Comparison of ENCODE assay signal across 16 cellular contexts in the genomic region with DNA sequence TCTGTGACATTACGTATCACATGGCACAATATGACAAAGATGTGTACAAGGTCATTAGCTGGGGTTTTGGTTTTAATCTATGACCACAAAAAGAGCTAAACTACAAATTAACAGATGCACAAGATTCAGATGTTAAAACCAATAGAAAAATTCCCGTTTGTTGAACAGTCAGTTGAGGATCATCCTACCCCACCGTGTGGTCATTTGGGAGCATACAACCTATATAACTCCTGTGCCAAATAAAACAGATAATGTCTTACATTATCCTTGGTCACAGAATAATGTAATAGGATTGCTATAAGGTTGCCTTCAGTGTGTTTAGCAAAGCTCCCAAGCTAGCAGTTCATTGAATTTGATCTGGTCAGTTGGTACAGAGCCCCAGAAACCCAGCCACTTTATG. TPM values are rescaled to one million over a fixed set of nuclear protein-coding genes. Genes with fewer than 3 reads are reported as not detected.
DNase-seq lines count a peak whose midpoint lies in the region; TF ChIP-seq lines count a peak whose summit lies in the region.
"Had no signal": no experiment of that assay in that cellular context is flagged by ENCODE, and none has a peak within 500 bp of the region (broad histone marks: within the 10 kb centered on the region; RNA-seq: fewer than 3 reads in every experiment).

No MANE protein-coding gene starts in this region.

- H3K27me3 Mint-ChIP-seq in neural progenitor cell (ENCODE audit: insufficient read depth, low read depth) = peaks cover 3% of the 10 kb centered on the region

- H3K36me3 Mint-ChIP-seq in neural progenitor cell = no peaks in the 10 kb centered on the region

- H3K4me3 Mint-ChIP-seq in neural progenitor cell = no peak overlapping the region

- no peak overlapping the region for H3K4me2 ChIP-seq in neural progenitor cell
- H3K4me2 ChIP-seq: hepatocyte had no signal

- H3K27me3 ChIP-seq in WERI-Rb-1 (ENCODE audit: insufficient read depth, low read depth, severe bottlenecking) = no peaks in the 10 kb centered on the region
- no peaks in the 10 kb centered on the region for H3K27me3 ChIP-seq in neural progenitor cell
- H3K27me3 ChIP-seq: pancreas had no signal

- no peak overlapping the region for H3K9ac ChIP-seq in neural progenitor cell

- DNase-seq in NCI-H82 (lab: John Stamatoyannopoulos, UW) = peak; percentile 33
- no peak for DNase-seq in NCI-H82 treated with DMSO at 0.1 percent for 48 hours (lab: John Stamatoyannopoulos, UW; ENCODE audit: unreplicated experiment)
- no peak for DNase-seq in LNCaP clone FGC (ENCODE audit: low read depth)
- no peak for DNase-seq in WERI-Rb-1
- no peak for DNase-seq in neural progenitor cell (ENCODE audit: low spot score)
- no peak for DNase-seq in NCI-H2196 (lab: John Stamatoyannopoulos, UW; ENCODE audit: unreplicated experiment)
- DNase-seq in foreskin melanocyte = no peak
- DNase-seq in stimulated activated CD4-positive, alpha-beta T cell treated with anti-CD3 and anti-CD28 coated beads, Interleukin-15, amount 100 ng/mL, for 24 hours = no peak
- DNase-seq: activated CD4-positive, alpha-beta T cell treated with anti-CD3 and anti-CD28 coated beads for 48 hours; activated T-cell treated with anti-CD3 and anti-CD28 coated beads, Interleukin-2, amount 50 U/mL, for 1 hour; GOT3; pancreas; stomach; T-helper 2 cell had no signal

- no peak overlapping the region for H3K27ac Mint-ChIP-seq in neural progenitor cell

- no peaks in the 10 kb centered on the region for H3K79me2 ChIP-seq in neural progenitor cell (ENCODE audit: low read depth)
- H3K79me2 ChIP-seq: hepatocyte had no signal

- no peaks in the 10 kb centered on the region for H3K4me1 Mint-ChIP-seq in neural progenitor cell

- no peaks in the 10 kb centered on the region for H3F3A ChIP-seq in neural progenitor cell (ENCODE audit: low read depth)

- peaks cover 5% of the 10 kb centered on the region for H3K9me3 Mint-ChIP-seq in neural progenitor cell

- H3K36me3 ChIP-seq in WERI-Rb-1 = no peaks in the 10 kb centered on the region
- H3K36me3 ChIP-seq in neural progenitor cell = no peaks in the 10 kb centered on the region
- H3K36me3 ChIP-seq: pancreas, stomach had no signal

- H3K9me3 ChIP-seq in WERI-Rb-1 (ENCODE audit: severe bottlenecking) (no peaks in the 10 kb centered on the region), neural progenitor cell (ENCODE audit: low read depth) (peaks cover 3% of the 10 kb centered on the region)
- H3K9me3 ChIP-seq: pancreas had no signal

- no peaks in the 10 kb centered on the region for H4K20me1 ChIP-seq in neural progenitor cell (ENCODE audit: low read depth)

- H3K27ac ChIP-seq in WERI-Rb-1 = no peak overlapping the region
- H3K27ac ChIP-seq in neural progenitor cell = no peak overlapping the region
- H3K27ac ChIP-seq: hepatocyte, HL-60, pancreas, stomach had no signal

- no peak overlapping the region for H2AFZ ChIP-seq in neural progenitor cell (replicated peaks)
- H2AFZ ChIP-seq: hepatocyte had no signal

- TF ChIP-seq CTCF in LNCaP clone FGC (IDR thresholded peaks at IDR 0.05; ENCODE audit: control insufficient read depth, extremely low read depth, insufficient read depth) = peak; percentile 48
- TF ChIP-seq CTCF in WERI-Rb-1 (IDR thresholded peaks at IDR 0.05; ENCODE audit: low read depth, low read length) = 0 out of 2 replicates have a peak, but pooled peaks have one; percentile 7
- peak; percentile 6 for TF ChIP-seq CTCF in neural progenitor cell (IDR thresholded peaks at IDR 0.05)

- H3K4me3 ChIP-seq in LNCaP clone FGC (ENCODE audit: low read depth, low read length) (no peak overlapping the region), WERI-Rb-1 (ENCODE audit: low read depth, low read length) (no peak overlapping the region), neural progenitor cell (no peak overlapping the region)
- H3K4me3 ChIP-seq: hepatocyte, pancreas, stomach had no signal

- no peaks in the 10 kb centered on the region for H3K4me1 ChIP-seq in neural progenitor cell
- H3K4me1 ChIP-seq: stomach had no signal

RNA-seq across cellular contexts. Expression of a gene that starts 28.2 kb away (rescaled TPM):
- total RNA-seq in neural progenitor cell (ENCODE audit: low replicate concordance) = 16.6 and 33.3 TPM in 2 replicates
